Comparison of ENCODE assay signal across 8 cellular contexts in the genomic region with DNA sequence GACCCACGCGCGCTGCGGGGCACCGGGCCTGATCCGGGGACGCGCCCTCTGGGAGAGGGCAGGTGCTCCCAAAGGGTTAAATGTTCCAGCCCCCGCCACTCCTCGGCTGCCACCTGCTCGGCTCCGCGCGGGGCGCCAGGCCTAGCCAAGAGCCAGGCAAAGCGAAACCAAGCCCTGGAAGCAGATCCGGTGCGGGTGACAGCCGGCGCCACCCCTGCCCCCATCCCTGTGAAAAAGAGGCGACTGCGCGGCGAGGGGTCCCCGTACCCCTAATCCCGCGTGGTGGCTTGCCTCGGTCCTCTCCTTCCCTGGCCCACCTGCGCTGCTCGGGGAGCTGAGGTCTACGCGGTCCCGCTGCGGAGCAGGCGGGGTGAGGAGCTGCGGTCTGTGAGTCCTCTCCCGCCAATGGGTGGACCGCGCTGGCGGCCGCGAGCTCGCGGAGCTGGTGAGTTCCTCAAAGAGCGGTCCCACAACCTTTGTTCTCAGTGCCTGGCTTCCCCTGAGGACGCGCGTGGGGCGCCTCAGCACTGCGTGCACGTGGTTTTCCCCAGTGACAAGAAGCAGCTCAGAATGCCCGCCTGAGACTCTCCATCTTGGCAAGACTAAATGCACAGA. TPM values are rescaled to one million over a fixed set of nuclear protein-coding genes. Genes with fewer than 3 reads are reported as not detected.
DNase-seq lines count a peak whose midpoint lies in the region; ATAC-seq and TF ChIP-seq lines count a peak whose summit lies in the region.

A gene (minus strand): TSS at position 610 of the 615 bp plus-strand sequence.

- intact Hi-C loops in head of caudate nucleus (cut with DNase I), result loop anchor here (10.0 kb wide), 2 partner anchors 73 to 133 kb away; a partner anchor contains a TSS

- peaks cover 13% of the 10 kb centered on the region; the same call in 1 of the 2 replicates for H3K4me1 ChIP-seq in SJSA1 (replicated peaks)
- H3K4me1 ChIP-seq in tibial nerve, result peaks cover 0 to 24% (median 8%) of the 10 kb centered on the region in 4 donors

- 0% methylated on average over 13 to 23 of the region's 52 CpGs for WGBS in tibial nerve, 2 donors

- ATAC-seq in HG03175 (IDR thresholded peaks at IDR 0.05; ENCODE audit: unreplicated experiment), result peak; percentile 59
- no peak for ATAC-seq in HG02970 (IDR thresholded peaks at IDR 0.05; ENCODE audit: low FRiP score, unreplicated experiment)

- peaks cover 11% of the 10 kb centered on the region for H3K4me1 Mint-ChIP-seq in activated naive CD8-positive, alpha-beta T cell (ENCODE audit: low read depth)

- H3K36me3 ChIP-seq in SJSA1 (no peaks in the 10 kb centered on the region), tibial nerve (peaks cover 0 to 3% (median 0%) of the 10 kb centered on the region in 3 donors)

- TF ChIP-seq CTCF in tibial nerve (IDR thresholded peaks at IDR 0.05), result peak in 1 of 5 experiments; percentile 19

- no peaks in the 10 kb centered on the region for H3K9me3 ChIP-seq in SJSA1 (replicated peaks)
- no peaks in the 10 kb centered on the region for H3K9me3 ChIP-seq in tibial nerve

- TF ChIP-seq EP300 in tibial nerve (IDR thresholded peaks at IDR 0.05), result peak in 1 of 2 donors; percentile 59

- H3K4me3 ChIP-seq in SJSA1 (peak within 1 kb of the TSS; percentile 51), tibial nerve (peak within 1 kb of the TSS; percentile 66 to 89 (median 76))

- peak in 1 of 2 donors; percentile 11 for TF ChIP-seq POLR2A in tibial nerve (IDR thresholded peaks at IDR 0.05)

- H3K27me3 ChIP-seq in SJSA1 (replicated peaks) (no peaks in the 10 kb centered on the region), tibial nerve (no peaks in the 10 kb centered on the region)

- peak within 1 kb of the TSS; percentile 33 for H3K27ac ChIP-seq in SJSA1
- H3K27ac ChIP-seq in tibial nerve, result peak within 1 kb of the TSS; percentile 77 to 91 (median 84)

- H3K9me3 Mint-ChIP-seq in activated naive CD8-positive, alpha-beta T cell (ENCODE audit: low read depth), result no peaks in the 10 kb centered on the region

- peak within 1 kb of the TSS; percentile 62 for H3K27ac Mint-ChIP-seq in activated naive CD8-positive, alpha-beta T cell

- DNase-seq in DMS53 (lab: John Stamatoyannopoulos, UW), result peak; percentile 93
- peak; percentile 43 to 46 for DNase-seq in SJSA1 (ENCODE audit: low read depth in 1 of 2, low spot score in 2 of 2)
- peak; percentile 47 to 90 (median 70) for DNase-seq in head of caudate nucleus
- peak in 51 of 56 donors; percentile 10 to 80 (median 61) for DNase-seq in nucleus accumbens (lab: John Stamatoyannopoulos, UW)
- DNase-seq in tibial nerve (ENCODE audit: low spot score in 2 of 2), result peak; percentile 23 to 33

- H3K36me3 Mint-ChIP-seq in activated naive CD8-positive, alpha-beta T cell, result no peaks in the 10 kb centered on the region

- peak within 1 kb of the TSS; percentile 83 for H3K4me3 Mint-ChIP-seq in activated naive CD8-positive, alpha-beta T cell

- peaks cover 19% of the 10 kb centered on the region for H3K27me3 Mint-ChIP-seq in activated naive CD8-positive, alpha-beta T cell

RNA-seq across cellular contexts. Expression of the gene that starts here (rescaled TPM):
- total RNA-seq in SJSA1 (2014; rRNA removed; shearing (Covaris generic)), result 2.9 and 6.2 TPM in 2 replicates
- total RNA-seq in tibial nerve, result 10 to 100 TPM; 30.8 to 54.6 (median 36.7) TPM

Comparison
In these comparisons a context has a peak if more than half of its experiments do, and no peak if none do; other contexts are left out.
1. DNase-seq: peak in every context shown above with its lines; median percentile 93 in DMS53; 70 in head of caudate nucleus; 61 in nucleus accumbens; 44 in SJSA1; 28 in tibial nerve.